ENCODE assay signal across 20 cellular contexts in genomic region chr10:4296165-4296564, GRCh38.
"Had no signal": no experiment of that assay in that cellular context is flagged by ENCODE, and none has a peak within 500 bp of the region (broad histone marks: within the 10 kb centered on the region; RNA-seq: fewer than 3 reads in every experiment).

No MANE protein-coding gene starts in this region.

- DNase-seq: effector memory CD8-positive, alpha-beta T cell; left colon; left ventricle myocardium superior; mesenchymal stem cell; naive B cell; nucleus accumbens; ovary; sigmoid colon; stimulated activated CD4-positive, alpha-beta T cell treated with anti-CD3 and anti-CD28 coated beads, Interleukin-2, amount 100 ng/mL, for 24 hours; stimulated activated CD4-positive, alpha-beta T cell treated with anti-CD3 and anti-CD28 coated beads, Interleukin-4, amount 100 ng/mL, for 4 hours; stimulated activated naive B cell treated with anti-CD40 and anti-IgM and Interleukin-4, amounts not matched to agents 10 μg/mL and 1 μg/mL and 100 μg/mL, for 72 hours; stimulated activated naive CD8-positive, alpha-beta T cell treated with anti-CD3 and anti-CD28 coated beads, Interleukin-15, amount 100 ng/mL, for 72 hours; testis had no signal

- H3K4me3 ChIP-seq: lung, ovary, right atrium auricular region, sigmoid colon, skin epidermis, testis, tibial nerve had no signal

- H3K9me3 ChIP-seq: ovary, right atrium auricular region, sigmoid colon, testis, tibial nerve had no signal

- H3K4me1 ChIP-seq: foreskin keratinocyte, right atrium auricular region, testis had no signal

- H3K27ac ChIP-seq: foreskin keratinocyte, ovary, right atrium auricular region, sigmoid colon, skin epidermis, testis, tibial nerve had no signal

- H3K36me3 ChIP-seq: ovary, right atrium auricular region, sigmoid colon, tibial nerve had no signal

- ATAC-seq: effector memory CD8-positive, alpha-beta T cell; foreskin keratinocyte; left colon; left ventricle myocardium superior; stimulated activated naive B cell treated with anti-CD40 and anti-IgM and Interleukin-4, amounts not matched to agents 10 μg/mL and 1 μg/mL and 100 μg/mL, for 72 hours; stimulated activated naive CD8-positive, alpha-beta T cell treated with anti-CD3 and anti-CD28 coated beads, Interleukin-15, amount 100 ng/mL, for 72 hours had no signal

- H3K4me1 Mint-ChIP-seq: naive B cell; stimulated activated naive B cell treated with anti-CD40 and anti-IgM and Interleukin-4, amounts not matched to agents 10 μg/mL and 1 μg/mL and 100 μg/mL, for 72 hours; stimulated activated naive CD8-positive, alpha-beta T cell treated with anti-CD3 and anti-CD28 coated beads, Interleukin-15, amount 100 ng/mL, for 72 hours had no signal

- H3K27me3 ChIP-seq: foreskin keratinocyte, ovary, right atrium auricular region, sigmoid colon, testis, tibial nerve had no signal

- H3K27ac Mint-ChIP-seq: dendritic cell treated with granulocyte-macrophage colony-stimulating factor and Interleukin-4, amounts not matched to agents 40 ng/mL and 50 ng/mL, for 4 days; effector memory CD8-positive, alpha-beta T cell; nephron; stimulated activated naive B cell treated with anti-CD40 and anti-IgM and Interleukin-4, amounts not matched to agents 10 μg/mL and 1 μg/mL and 100 μg/mL, for 72 hours; stimulated activated naive CD8-positive, alpha-beta T cell treated with anti-CD3 and anti-CD28 coated beads, Interleukin-15, amount 100 ng/mL, for 72 hours had no signal

- H3K27me3 Mint-ChIP-seq: effector memory CD8-positive, alpha-beta T cell; stimulated activated naive B cell treated with anti-CD40 and anti-IgM and Interleukin-4, amounts not matched to agents 10 μg/mL and 1 μg/mL and 100 μg/mL, for 72 hours; stimulated activated naive CD8-positive, alpha-beta T cell treated with anti-CD3 and anti-CD28 coated beads, Interleukin-15, amount 100 ng/mL, for 72 hours had no signal

- H3K9me3 Mint-ChIP-seq: effector memory CD8-positive, alpha-beta T cell; nephron; stimulated activated naive B cell treated with anti-CD40 and anti-IgM and Interleukin-4, amounts not matched to agents 10 μg/mL and 1 μg/mL and 100 μg/mL, for 72 hours; stimulated activated naive CD8-positive, alpha-beta T cell treated with anti-CD3 and anti-CD28 coated beads, Interleukin-15, amount 100 ng/mL, for 72 hours had no signal

- H3K4me3 Mint-ChIP-seq: dendritic cell treated with granulocyte-macrophage colony-stimulating factor and Interleukin-4, amounts not matched to agents 40 ng/mL and 50 ng/mL, for 4 days; effector memory CD8-positive, alpha-beta T cell; nephron; stimulated activated naive B cell treated with anti-CD40 and anti-IgM and Interleukin-4, amounts not matched to agents 10 μg/mL and 1 μg/mL and 100 μg/mL, for 72 hours; stimulated activated naive CD8-positive, alpha-beta T cell treated with anti-CD3 and anti-CD28 coated beads, Interleukin-15, amount 100 ng/mL, for 72 hours had no signal

- H3K36me3 Mint-ChIP-seq: naive B cell had no signal
